In the genomic region with DNA sequence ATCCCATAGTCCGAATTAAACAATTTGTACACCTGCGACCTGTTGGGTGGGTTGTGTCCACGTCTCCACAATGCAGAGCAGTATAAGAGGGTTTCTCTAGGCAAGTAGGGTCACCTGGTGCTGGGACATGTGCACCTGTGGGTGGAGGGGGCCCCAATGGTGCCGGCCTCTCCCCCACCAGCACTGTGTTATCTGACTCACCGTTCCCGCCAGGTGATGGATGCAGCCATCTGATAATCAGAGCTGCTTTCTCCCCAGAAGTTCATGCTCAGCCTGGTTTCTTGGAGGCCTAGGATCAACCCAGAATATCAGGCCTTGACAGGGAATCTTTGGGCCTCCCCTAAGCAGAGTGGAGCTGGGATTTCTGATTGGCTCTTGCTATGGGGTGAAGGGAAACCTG, we compare ENCODE assay signal across 33 cellular contexts.
"Had no signal": no experiment of that assay in that cellular context is flagged by ENCODE, and none has a peak within 500 bp of the region (broad histone marks: within the 10 kb centered on the region; RNA-seq: fewer than 3 reads in every experiment).

No MANE protein-coding gene starts in this region.

- H3K4me2 ChIP-seq: KMS-11 had no signal

- H3K27ac Mint-ChIP-seq: activated CD4-positive, alpha-beta T cell treated with anti-CD3 and anti-CD28 coated beads, Interleukin-2, amount 10 ng/mL, durations not matched to agents 24 days and 14 days; activated CD8-positive, alpha-beta T cell treated with anti-CD3 and anti-CD28 coated beads for 36 hours; activated naive CD8-positive, alpha-beta T cell treated with anti-CD3 and anti-CD28 coated beads for 36 hours; activated T-cell treated with anti-CD3 and anti-CD28 coated beads, Interleukin-2, amount 50 U/mL, for 72 hours; activated T-helper 17 cell treated with anti-CD3 and anti-CD28 coated beads, Interleukin-2, amount 50 U/mL, for 72 hours had no signal

- H3K36me3 ChIP-seq: brain microvascular endothelial cell had no signal

- H3K9ac ChIP-seq: KMS-11 had no signal

- H3K27me3 Mint-ChIP-seq: activated CD4-positive, alpha-beta T cell treated with anti-CD3 and anti-CD28 coated beads, Interleukin-2, amount 10 ng/mL, durations not matched to agents 24 days and 14 days; activated CD8-positive, alpha-beta T cell treated with anti-CD3 and anti-CD28 coated beads for 36 hours; activated naive CD8-positive, alpha-beta T cell treated with anti-CD3 and anti-CD28 coated beads for 36 hours; activated T-helper 17 cell treated with anti-CD3 and anti-CD28 coated beads, Interleukin-2, amount 50 U/mL, for 72 hours had no signal

- DNase-seq: activated CD4-positive, alpha-beta T cell treated with anti-CD3 and anti-CD28 coated beads, Interleukin-2, amount 10 ng/mL, durations not matched to agents 24 days and 14 days; activated CD4-positive, alpha-beta T cell treated with anti-CD3 and anti-CD28 coated beads, Interleukin-2, amount 50 U/mL, for 4 hours; activated CD8-positive, alpha-beta T cell treated with anti-CD3 and anti-CD28 coated beads for 36 hours; activated effector memory CD4-positive, alpha-beta T cell treated with anti-CD3 and anti-CD28 coated beads, Interleukin-2, amount 50 U/mL, for 16 hours; activated naive CD4-positive, alpha-beta T cell; activated naive CD4-positive, alpha-beta T cell treated with anti-CD3 and anti-CD28 coated beads, Interleukin-2, amount 50 U/mL, for 16 hours; activated naive CD8-positive, alpha-beta T cell treated with anti-CD3 and anti-CD28 coated beads for 36 hours; activated T-cell treated with anti-CD3 and anti-CD28 coated beads, Interleukin-2, amount 50 U/mL, for 1 hour; activated T-cell treated with anti-CD3 and anti-CD28 coated beads, Interleukin-2, amount 50 U/mL, for 72 hours; amniotic stem cell; aorta; brain microvascular endothelial cell; central memory CD4-positive, alpha-beta T cell; NCI-H1092 treated with DMSO at 0.1 percent for 48 hours; NCI-H1417; NCI-H146; NCI-H187; NCI-H2029 treated with DMSO at 0.1 percent for 48 hours; NCI-H2107; NCI-H2171; NCI-H510A; NCI-H526; NCI-H748 treated with DMSO at 0.1 percent for 48 hours; NK-92 treated with Interleukin-12 subunit alpha and Interleukin-12 subunit beta, amount 100 ng/mL, for 24 hours; PC-3; SIG-M5; SW 1271; T-helper 1 cell; T1000 had no signal

- ATAC-seq: activated CD8-positive, alpha-beta T cell treated with anti-CD3 and anti-CD28 coated beads for 36 hours; activated T-cell treated with anti-CD3 and anti-CD28 coated beads, Interleukin-2, amount 50 U/mL, for 72 hours; activated T-helper 17 cell treated with anti-CD3 and anti-CD28 coated beads, Interleukin-2, amount 50 U/mL, for 72 hours; PC-3; Right ventricle myocardium inferior had no signal

- H3K27ac ChIP-seq: brain microvascular endothelial cell, KMS-11, RWPE1 had no signal

- H3K4me1 Mint-ChIP-seq: activated CD4-positive, alpha-beta T cell treated with anti-CD3 and anti-CD28 coated beads, Interleukin-2, amount 10 ng/mL, durations not matched to agents 24 days and 14 days; activated T-helper 17 cell treated with anti-CD3 and anti-CD28 coated beads, Interleukin-2, amount 50 U/mL, for 72 hours had no signal

- H3K27me3 ChIP-seq: brain microvascular endothelial cell had no signal

- H3K36me3 Mint-ChIP-seq: activated naive CD8-positive, alpha-beta T cell treated with anti-CD3 and anti-CD28 coated beads for 36 hours had no signal

- H3K9me3 Mint-ChIP-seq: activated CD4-positive, alpha-beta T cell treated with anti-CD3 and anti-CD28 coated beads, Interleukin-2, amount 10 ng/mL, durations not matched to agents 24 days and 14 days; activated CD8-positive, alpha-beta T cell treated with anti-CD3 and anti-CD28 coated beads for 36 hours; activated naive CD8-positive, alpha-beta T cell treated with anti-CD3 and anti-CD28 coated beads for 36 hours; activated T-cell treated with anti-CD3 and anti-CD28 coated beads, Interleukin-2, amount 50 U/mL, for 72 hours; activated T-helper 17 cell treated with anti-CD3 and anti-CD28 coated beads, Interleukin-2, amount 50 U/mL, for 72 hours had no signal

- H3K4me3 Mint-ChIP-seq: activated CD4-positive, alpha-beta T cell treated with anti-CD3 and anti-CD28 coated beads, Interleukin-2, amount 10 ng/mL, durations not matched to agents 24 days and 14 days; activated CD8-positive, alpha-beta T cell treated with anti-CD3 and anti-CD28 coated beads for 36 hours; activated naive CD8-positive, alpha-beta T cell treated with anti-CD3 and anti-CD28 coated beads for 36 hours; activated T-cell treated with anti-CD3 and anti-CD28 coated beads, Interleukin-2, amount 50 U/mL, for 72 hours; activated T-helper 17 cell treated with anti-CD3 and anti-CD28 coated beads, Interleukin-2, amount 50 U/mL, for 72 hours had no signal
